30 cellular contexts compared by ENCODE assay signal in the genomic region with DNA sequence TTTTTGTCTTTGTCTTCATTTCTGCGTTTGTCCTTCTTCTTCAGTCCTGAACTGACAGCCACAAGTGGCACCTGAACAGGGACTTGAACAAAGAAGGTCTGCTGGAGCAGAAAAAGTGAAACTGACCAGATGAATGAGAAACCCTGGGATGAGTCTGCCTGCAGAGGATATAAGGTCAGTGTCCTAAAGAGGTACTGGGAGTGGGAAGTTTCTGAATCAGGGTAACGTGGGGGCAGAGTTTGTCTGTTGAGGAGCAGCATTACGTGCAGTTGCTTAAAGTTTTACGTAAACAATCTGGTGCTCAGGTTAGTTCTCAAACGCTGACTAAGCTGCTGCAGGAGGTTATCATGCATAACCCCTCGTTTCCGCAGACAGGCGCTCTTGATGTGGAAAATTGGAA.
"Had no signal": no experiment of that assay in that cellular context is flagged by ENCODE, and none has a peak within 500 bp of the region (broad histone marks: within the 10 kb centered on the region; RNA-seq: fewer than 3 reads in every experiment).

No MANE protein-coding gene starts in this region.

- FAIRE-seq: bronchial epithelial cell, frontal cortex had no signal

- H3K36me3 ChIP-seq: ascending aorta, brain microvascular endothelial cell, WERI-Rb-1 had no signal

- H3K4me1 ChIP-seq: ascending aorta had no signal

- ATAC-seq: activated CD4-positive, CD25-positive, alpha-beta regulatory T cell treated with anti-CD3 and anti-CD28 coated beads, Interleukin-2, amount 50 U/mL, for 24 hours; activated naive CD4-positive, alpha-beta T cell treated with anti-CD3 and anti-CD28 coated beads, Interleukin-2, amount 50 U/mL, for 72 hours; activated T-cell treated with anti-CD3 and anti-CD28 coated beads, Interleukin-2, amount 50 U/mL, for 72 hours; esophagus mucosa; T-helper 17 cell had no signal

- H3K4me1 Mint-ChIP-seq: activated B cell treated with CpG ODN at 0.5 μM for 24 hours; activated CD4-positive, alpha-beta memory T cell treated with anti-CD3 and anti-CD28 coated beads, Interleukin-2, amount 10 ng/mL, durations not matched to agents 7 days and 5 days; activated CD4-positive, alpha-beta T cell treated with anti-CD3 and anti-CD28 coated beads, Interleukin-2, amount 10 ng/mL, durations not matched to agents 7 days and 5 days; activated naive CD4-positive, alpha-beta T cell treated with anti-CD3 and anti-CD28 coated beads, Interleukin-2, amount 10 ng/mL, durations not matched to agents 7 days and 5 days; activated naive CD8-positive, alpha-beta T cell treated with anti-CD3 and anti-CD28 coated beads, Interleukin-2, amount 10 ng/mL, durations not matched to agents 7 days and 5 days; central memory CD8-positive, alpha-beta T cell; endodermal cell; T-helper 17 cell had no signal

- DNase-seq: activated B cell treated with CpG ODN at 0.5 μM for 24 hours; activated CD4-positive, alpha-beta memory T cell treated with anti-CD3 and anti-CD28 coated beads, Interleukin-2, amount 10 ng/mL, durations not matched to agents 7 days and 5 days; activated CD4-positive, alpha-beta T cell treated with anti-CD3 and anti-CD28 coated beads, Interleukin-2, amount 10 ng/mL, durations not matched to agents 7 days and 5 days; activated CD4-positive, alpha-beta T cell treated with anti-CD3 and anti-CD28 coated beads, Interleukin-2, amount 50 U/mL, for 4 hours; activated CD8-positive, alpha-beta memory T cell treated with anti-CD3 and anti-CD28 coated beads, Interleukin-2, amount 50 U/mL, for 48 hours; activated gamma-delta T cell; activated naive CD4-positive, alpha-beta T cell; activated naive CD4-positive, alpha-beta T cell treated with anti-CD3 and anti-CD28 coated beads, Interleukin-2, amount 10 ng/mL, durations not matched to agents 7 days and 5 days; activated naive CD8-positive, alpha-beta T cell treated with anti-CD3 and anti-CD28 coated beads, Interleukin-2, amount 10 ng/mL, durations not matched to agents 7 days and 5 days; activated T-cell treated with anti-CD3 and anti-CD28 coated beads for 4 hours; activated T-cell treated with anti-CD3 and anti-CD28 coated beads, Interleukin-2, amount 50 U/mL, for 24 hours; activated T-cell treated with anti-CD3 and anti-CD28 coated beads, Interleukin-2, amount 50 U/mL, for 72 hours; brain microvascular endothelial cell; dorsolateral prefrontal cortex; effector memory CD4-positive, alpha-beta T cell; endodermal cell; foreskin fibroblast; head of caudate nucleus; T-helper 17 cell; WERI-Rb-1 had no signal

- H3K27me3 Mint-ChIP-seq: activated B cell treated with CpG ODN at 0.5 μM for 24 hours; activated CD4-positive, alpha-beta memory T cell treated with anti-CD3 and anti-CD28 coated beads, Interleukin-2, amount 10 ng/mL, durations not matched to agents 7 days and 5 days; activated CD4-positive, alpha-beta T cell treated with anti-CD3 and anti-CD28 coated beads, Interleukin-2, amount 10 ng/mL, durations not matched to agents 7 days and 5 days; activated naive CD4-positive, alpha-beta T cell treated with anti-CD3 and anti-CD28 coated beads, Interleukin-2, amount 10 ng/mL, durations not matched to agents 7 days and 5 days; activated naive CD8-positive, alpha-beta T cell treated with anti-CD3 and anti-CD28 coated beads, Interleukin-2, amount 10 ng/mL, durations not matched to agents 7 days and 5 days; activated T-cell treated with anti-CD3 and anti-CD28 coated beads, Interleukin-2, amount 50 U/mL, for 24 hours; central memory CD8-positive, alpha-beta T cell; dendritic cell treated with granulocyte-macrophage colony-stimulating factor and Interleukin-4, amounts not matched to agents 40 ng/mL and 50 ng/mL, for 4 days; T-helper 17 cell had no signal

- H3K4me3 ChIP-seq: ascending aorta, coronary artery, dorsolateral prefrontal cortex had no signal

- H3K27me3 ChIP-seq: ascending aorta, brain microvascular endothelial cell had no signal

- H3K27ac Mint-ChIP-seq: activated B cell treated with CpG ODN at 0.5 μM for 24 hours; activated CD4-positive, alpha-beta memory T cell treated with anti-CD3 and anti-CD28 coated beads, Interleukin-2, amount 10 ng/mL, durations not matched to agents 7 days and 5 days; activated CD4-positive, alpha-beta T cell treated with anti-CD3 and anti-CD28 coated beads, Interleukin-2, amount 10 ng/mL, durations not matched to agents 7 days and 5 days; activated naive CD4-positive, alpha-beta T cell treated with anti-CD3 and anti-CD28 coated beads, Interleukin-2, amount 10 ng/mL, durations not matched to agents 7 days and 5 days; activated naive CD4-positive, alpha-beta T cell treated with anti-CD3 and anti-CD28 coated beads, Interleukin-2, amount 50 U/mL, for 72 hours; activated naive CD8-positive, alpha-beta T cell treated with anti-CD3 and anti-CD28 coated beads, Interleukin-2, amount 10 ng/mL, durations not matched to agents 7 days and 5 days; activated T-cell treated with anti-CD3 and anti-CD28 coated beads, Interleukin-2, amount 50 U/mL, for 24 hours; activated T-cell treated with anti-CD3 and anti-CD28 coated beads, Interleukin-2, amount 50 U/mL, for 72 hours; dendritic cell treated with granulocyte-macrophage colony-stimulating factor and Interleukin-4, amounts not matched to agents 40 ng/mL and 50 ng/mL, for 4 days; endodermal cell; T-helper 17 cell; T-helper 2 cell treated with Interferon-gamma antibody and Interleukin-4, amounts not matched to agents 5 μg/mL and 100 μg/mL, for 36 hours had no signal

- H3K27ac ChIP-seq: ascending aorta, brain microvascular endothelial cell, coronary artery, dorsolateral prefrontal cortex, WERI-Rb-1 had no signal

- H3K4me3 Mint-ChIP-seq: activated B cell treated with CpG ODN at 0.5 μM for 24 hours; activated CD4-positive, alpha-beta memory T cell treated with anti-CD3 and anti-CD28 coated beads, Interleukin-2, amount 10 ng/mL, durations not matched to agents 7 days and 5 days; activated CD4-positive, alpha-beta T cell treated with anti-CD3 and anti-CD28 coated beads, Interleukin-2, amount 10 ng/mL, durations not matched to agents 7 days and 5 days; activated naive CD4-positive, alpha-beta T cell treated with anti-CD3 and anti-CD28 coated beads, Interleukin-2, amount 10 ng/mL, durations not matched to agents 7 days and 5 days; activated naive CD8-positive, alpha-beta T cell treated with anti-CD3 and anti-CD28 coated beads, Interleukin-2, amount 10 ng/mL, durations not matched to agents 7 days and 5 days; activated T-cell treated with anti-CD3 and anti-CD28 coated beads, Interleukin-2, amount 50 U/mL, for 24 hours; activated T-cell treated with anti-CD3 and anti-CD28 coated beads, Interleukin-2, amount 50 U/mL, for 72 hours; central memory CD8-positive, alpha-beta T cell; dendritic cell treated with granulocyte-macrophage colony-stimulating factor and Interleukin-4, amounts not matched to agents 40 ng/mL and 50 ng/mL, for 4 days; endodermal cell; T-helper 17 cell; T-helper 2 cell treated with Interferon-gamma antibody and Interleukin-4, amounts not matched to agents 5 μg/mL and 100 μg/mL, for 36 hours had no signal

- H3K36me3 Mint-ChIP-seq: activated naive CD4-positive, alpha-beta T cell treated with anti-CD3 and anti-CD28 coated beads, Interleukin-2, amount 10 ng/mL, durations not matched to agents 7 days and 5 days; activated naive CD8-positive, alpha-beta T cell treated with anti-CD3 and anti-CD28 coated beads, Interleukin-2, amount 10 ng/mL, durations not matched to agents 7 days and 5 days had no signal

- H3K9me3 ChIP-seq: ascending aorta had no signal
